8 cellular contexts compared by ENCODE assay signal in the genomic region with DNA sequence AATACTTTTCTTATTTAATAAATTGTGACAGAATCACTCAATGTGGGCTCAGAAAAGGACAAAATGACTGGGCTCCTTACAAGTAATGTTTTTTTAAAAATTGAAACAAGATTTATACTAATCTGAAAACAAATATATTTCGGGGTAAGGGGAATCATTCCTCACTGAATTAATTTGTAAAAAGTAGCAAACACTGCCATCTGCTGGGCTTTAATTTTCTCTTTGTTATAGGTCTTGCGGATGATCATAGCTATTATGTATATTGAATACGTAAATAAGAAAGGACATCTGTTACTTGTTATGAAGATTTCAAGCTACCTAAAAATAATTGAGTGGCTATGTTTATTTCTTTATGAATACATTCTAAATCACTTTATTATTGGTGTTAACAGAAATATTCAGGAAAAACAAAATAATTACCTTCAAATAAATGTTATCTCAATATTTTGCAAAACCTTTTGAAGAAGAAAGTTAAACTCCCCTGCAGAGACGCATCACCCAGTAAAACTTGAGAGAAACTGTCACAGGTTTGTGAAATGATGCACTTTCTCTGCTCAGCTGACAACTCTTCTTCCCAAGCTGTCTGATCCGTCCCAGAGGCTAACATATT. TPM values are rescaled to one million over a fixed set of nuclear protein-coding genes. Genes with fewer than 3 reads are reported as not detected.
DNase-seq lines count a peak whose midpoint lies in the region; ATAC-seq and TF ChIP-seq lines count a peak whose summit lies in the region.

No MANE protein-coding gene starts in this region.

- WGBS in mesodermal cell (ENCODE audit: insufficient coverage in 2 of 2), 2 experiments = 29% methylated on average over 1 of the region's 5 CpGs; no CpG with 5 or more reads in 1 of the 2 experiments

- POLR2A ChIA-PET in Panc1 (lab: Charles Lee) = no interaction called here

- H2AFZ ChIP-seq in DND-41 (ENCODE audit: low read depth, low read length) (no peak overlapping the region), Karpas-422 (ENCODE audit: low read length) (no peak overlapping the region)

- no TSS peak for BruUV-seq in Panc1 (replicated peaks; lab: Mats Ljungman, UMichigan)

- ATAC-seq in DND-41 (ENCODE audit: insufficient read depth, low read depth) (peak; percentile 56; the same call in 1 of the 3 replicates), Panc1 (peak; percentile 74), HG03039 (IDR thresholded peaks at IDR 0.05; ENCODE audit: unreplicated experiment) (no peak), HG02870 (IDR thresholded peaks at IDR 0.05; ENCODE audit: unreplicated experiment) (no peak), GM21576 (IDR thresholded peaks at IDR 0.05; ENCODE audit: unreplicated experiment) (no peak)

- TF ChIP-seq CTCF in DND-41 (IDR thresholded peaks at IDR 0.05; ENCODE audit: borderline replicate concordance, extremely low read depth, low read length, poor library complexity, severe bottlenecking) = peak; percentile 64
- peak; percentile 41; the same call in 1 of the 2 replicates for TF ChIP-seq CTCF in Panc1 (IDR thresholded peaks at IDR 0.05)

- H4K20me1 ChIP-seq in DND-41 (ENCODE audit: insufficient read depth, low read length) (no peaks in the 10 kb centered on the region), Karpas-422 (ENCODE audit: insufficient read depth, low read depth, low read length) (no peaks in the 10 kb centered on the region)

- H3K27me3 ChIP-seq in DND-41 (ENCODE audit: insufficient read depth, low read length, poor library complexity) (peaks cover 9% of the 10 kb centered on the region), Karpas-422 (ENCODE audit: low read length) (no peaks in the 10 kb centered on the region), Panc1 (ENCODE audit: control insufficient read depth, insufficient read depth, low read length) (no peaks in the 10 kb centered on the region)

- H3K27ac ChIP-seq in DND-41 (ENCODE audit: low read length) = no peak overlapping the region
- no peak overlapping the region for H3K27ac ChIP-seq in Karpas-422 (ENCODE audit: low read length)
- no peak overlapping the region for H3K27ac ChIP-seq in Panc1 (ENCODE audit: low read length)
- H3K27ac ChIP-seq in mesodermal cell (ENCODE audit: low read depth, low read length, severe bottlenecking) = peak overlapping the region; percentile 56

- intact Hi-C loops in Panc1 (cut with micrococcal nuclease; ENCODE audit: unreplicated experiment) = loop anchor here (5.0 kb wide), 2 partner anchors 717 to 832 kb away; no protein-coding TSS in a partner anchor

- no peaks in the 10 kb centered on the region for H3K36me3 ChIP-seq in DND-41 (ENCODE audit: insufficient read depth, low read length)
- no peaks in the 10 kb centered on the region for H3K36me3 ChIP-seq in Karpas-422 (ENCODE audit: insufficient read depth, low read length)
- H3K36me3 ChIP-seq in Panc1 (ENCODE audit: control insufficient read depth, insufficient read depth, low read length) = no peaks in the 10 kb centered on the region
- H3K36me3 ChIP-seq in mesodermal cell (ENCODE audit: control insufficient read depth, insufficient read depth, low read length) = no peaks in the 10 kb centered on the region

- H3K9me3 ChIP-seq in DND-41 (ENCODE audit: insufficient read depth, low read length, severe bottlenecking) (no peaks in the 10 kb centered on the region), Karpas-422 (ENCODE audit: low read length) (no peaks in the 10 kb centered on the region), Panc1 (ENCODE audit: control insufficient read depth, insufficient read depth, low read depth, low read length) (no peaks in the 10 kb centered on the region), mesodermal cell (ENCODE audit: control insufficient read depth, low read length) (no peaks in the 10 kb centered on the region)

- DNase-seq in DND-41 (no peak), Karpas-422 (peak; percentile 83), Panc1 (ENCODE audit: low read depth, low spot score) (peak; percentile 30), dermis blood vessel endothelial cell (peak; percentile 70)

- no peaks in the 10 kb centered on the region for H3K4me1 ChIP-seq in DND-41 (ENCODE audit: insufficient read depth, low read length)
- H3K4me1 ChIP-seq in Karpas-422 (ENCODE audit: low read length) = no peaks in the 10 kb centered on the region
- H3K4me1 ChIP-seq in Panc1 (ENCODE audit: control insufficient read depth, insufficient read depth, low read length) = no peaks in the 10 kb centered on the region
- H3K4me1 ChIP-seq in mesodermal cell (ENCODE audit: control insufficient read depth, insufficient read depth, low read length, poor library complexity, severe bottlenecking) = peaks cover 4% of the 10 kb centered on the region

- H3K9ac ChIP-seq in DND-41 (ENCODE audit: low read depth, low read length) (no peak overlapping the region), Karpas-422 (ENCODE audit: low read length) (no peak overlapping the region)

- H3K4me3 ChIP-seq in DND-41 (ENCODE audit: low read depth in 1 of 2, low read length in 2 of 2) = no peak overlapping the region
- no peak overlapping the region for H3K4me3 ChIP-seq in Karpas-422 (ENCODE audit: low read length)
- H3K4me3 ChIP-seq in Panc1 (ENCODE audit: low read depth in 2 of 2, low read length in 2 of 2) = no peak overlapping the region
- no peak overlapping the region for H3K4me3 ChIP-seq in mesodermal cell (ENCODE audit: extremely low read depth, insufficient read depth, low read length, poor library complexity, severe bottlenecking)

- H3K4me2 ChIP-seq in DND-41 (ENCODE audit: insufficient read depth, low read length) (no peak overlapping the region), Karpas-422 (ENCODE audit: low read depth, low read length, poor library complexity, severe bottlenecking) (no peak overlapping the region)

- no peaks in the 10 kb centered on the region for H3K9me2 ChIP-seq in Karpas-422 (replicated peaks; ENCODE audit: insufficient read depth, low read length)

- CTCF ChIA-PET in Panc1 (lab: Charles Lee) = interaction anchor here (0.6 kb wide), 1 partner anchor 49 kb away, joined by 3 read pairs; no protein-coding TSS in a partner anchor

- H3K79me2 ChIP-seq in DND-41 (ENCODE audit: insufficient read depth, low read length) = no peaks in the 10 kb centered on the region
- no peaks in the 10 kb centered on the region for H3K79me2 ChIP-seq in Karpas-422 (ENCODE audit: low read length)

- in situ Hi-C loops in Panc1 (cut with HindIII; ENCODE audit: low pct_unique_long_range_greater_than_20kb, low sequenced_read_pairs) = no loop called here

RNA-seq across cellular contexts. Expression of a gene that starts 17.8 kb away (rescaled TPM):
- total RNA-seq in Karpas-422 (2014; rRNA removed; shearing (Covaris generic); ENCODE audit: low replicate concordance) = not detected in 2 replicates
- total RNA-seq in Panc1 (2021; ENCODE audit: unreplicated experiment) (0.23 TPM), dermis blood vessel endothelial cell (0.23 and 2.0 TPM in 2 replicates)
- 0.22 TPM for polyA plus RNA-seq in Panc1 (2012; ENCODE audit: insufficient read length)
- 5.6 TPM for polyA plus RNA-seq in mesodermal cell (2013, experiment 1 of 2)
- polyA plus RNA-seq in mesodermal cell (2013, experiment 2 of 2) = 6.5 TPM

Comparison
In these comparisons a context has a peak if more than half of its experiments do, and no peak if none do; other contexts are left out.
1. ATAC-seq: peak in DND-41 (single experiment) and Panc1 (single experiment); none in HG03039 (single experiment), HG02870 (single experiment) and GM21576 (single experiment).